18 cellular contexts compared by ENCODE assay signal in the genomic region with DNA sequence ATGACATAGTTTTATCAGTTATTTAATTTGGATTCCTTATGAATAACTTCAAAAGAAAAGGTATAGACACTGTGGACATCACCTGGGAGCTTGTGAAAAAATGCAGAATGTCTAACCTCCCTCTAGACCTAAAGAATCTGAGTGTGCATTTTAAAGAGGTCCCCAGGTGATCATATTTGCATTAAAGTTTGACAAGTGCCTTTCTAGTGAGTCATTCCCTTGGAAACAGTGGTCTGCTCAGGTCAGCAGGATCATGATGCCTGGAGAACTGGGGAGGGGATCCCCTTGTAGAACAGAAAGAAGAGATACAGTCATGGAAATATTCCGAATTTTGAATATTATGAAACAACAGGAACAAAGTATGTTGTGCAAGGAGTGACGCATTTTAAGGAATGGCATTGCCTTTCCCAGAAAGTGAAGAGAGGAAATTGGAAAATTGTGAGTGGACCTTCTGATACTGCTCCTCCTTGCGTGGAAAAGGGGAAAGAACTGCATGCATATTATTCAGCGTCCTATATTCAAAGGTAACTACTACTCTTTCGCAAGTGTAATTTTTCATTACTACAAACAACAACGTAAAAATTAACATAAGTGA. TPM values are rescaled to one million over a fixed set of nuclear protein-coding genes. Genes with fewer than 3 reads are reported as not detected.
"Had no signal": no experiment of that assay in that cellular context is flagged by ENCODE, and none has a peak within 500 bp of the region (broad histone marks: within the 10 kb centered on the region; RNA-seq: fewer than 3 reads in every experiment).

No MANE protein-coding gene starts in this region.

- H3K27ac ChIP-seq: body of pancreas, foreskin keratinocyte, parathyroid adenoma, tibial nerve, vagina had no signal

- H3K9ac ChIP-seq: parathyroid adenoma had no signal

- DNase-seq: activated CD4-positive, alpha-beta T cell treated with anti-CD3 and anti-CD28 coated beads, Interleukin-2, amount 50 U/mL, for 48 hours; activated CD4-positive, CD25-positive, alpha-beta regulatory T cell treated with anti-CD3 and anti-CD28 coated beads, Interleukin-2, amount 50 U/mL, for 72 hours; activated effector memory CD4-positive, alpha-beta T cell treated with anti-CD3 and anti-CD28 coated beads, Interleukin-2, amount 50 U/mL, for 16 hours; activated T-cell treated with anti-CD3 and anti-CD28 coated beads, Interleukin-2, amount 50 U/mL, for 4 hours; amniotic stem cell; endodermal cell; erythroblast; foreskin keratinocyte; head of caudate nucleus; left ventricle myocardium superior; retina had no signal

- ATAC-seq: activated naive CD4-positive, alpha-beta T cell treated with anti-CD3 and anti-CD28 coated beads, Interleukin-2, amount 50 U/mL, for 72 hours; activated T-cell treated with anti-CD3 and anti-CD28 coated beads, Interleukin-2, amount 50 U/mL, for 4 hours; foreskin keratinocyte; stimulated activated memory B cell treated with anti-CD40 and anti-IgM and Interleukin-4, amounts not matched to agents 10 μg/mL and 1 μg/mL and 100 μg/mL, for 72 hours had no signal

- H3K4me1 ChIP-seq: foreskin keratinocyte had no signal

- H3K36me3 ChIP-seq: tibial nerve, vagina had no signal

- H3K9me3 ChIP-seq: body of pancreas, tibial nerve, vagina had no signal

- H3K27me3 ChIP-seq: body of pancreas, foreskin keratinocyte, tibial nerve, vagina had no signal

- H3K4me3 ChIP-seq: body of pancreas, smooth muscle cell, tibial nerve, vagina had no signal

RNA-seq across cellular contexts. Expression of a gene that starts 4.6 kb away (rescaled TPM):
- total RNA-seq: activated naive CD4-positive, alpha-beta T cell treated with anti-CD3 and anti-CD28 coated beads, Interleukin-2, amount 50 U/mL, for 72 hours had no signal
- polyA plus RNA-seq: smooth muscle cell had no signal
